In genomic region chr22:41285820-41286638, GRCh38 we compare ENCODE assay signal across 1 cellular context.
TF ChIP-seq lines count a peak whose summit lies in the region.

RANGAP1 (minus strand) TSS chr22:41286187; CDS start chr22:41281044, 5,143 bp downstream.

TF ChIP-seq in HepG2, 621 proteins besides CTCF, POLR2A, EP300 and RAD21 (continued from another document and continues in another):
- TF ChIP-seq ZBTB25 (CRISPR knock-in tag; IDR thresholded peaks at IDR 0.05) (no peak; the same call in 1 of the 2 replicates), NR2F6 (IDR thresholded peaks at IDR 0.05) (no peak), NR2F6 (CRISPR knock-in tag; IDR thresholded peaks at IDR 0.05) (no peak), GPN1 (CRISPR knock-in tag; IDR thresholded peaks at IDR 0.05; ENCODE audit: borderline replicate concordance) (no peak), ZNF296 (CRISPR knock-in tag; conservative IDR thresholded peaks at IDR 0.05) (no peak), GZF1 (CRISPR knock-in tag; IDR thresholded peaks at IDR 0.05) (no peak), CHCHD3 (CRISPR knock-in tag; IDR thresholded peaks at IDR 0.05) (no peak), FOSL2 (CRISPR knock-in tag; IDR thresholded peaks at IDR 0.05) (peak; percentile 9), ARID4A (CRISPR knock-in tag; IDR thresholded peaks at IDR 0.05; ENCODE audit: borderline replicate concordance) (peak; percentile 98), ZNF737 (CRISPR knock-in tag; IDR thresholded peaks at IDR 0.05; ENCODE audit: borderline replicate concordance) (no peak), ZFX (CRISPR knock-in tag; IDR thresholded peaks at IDR 0.05; ENCODE audit: low read depth) (peak; percentile 46), ZNF580 (CRISPR knock-in tag; IDR thresholded peaks at IDR 0.05; ENCODE audit: borderline replicate concordance, low read depth) (peak; percentile 60; the same call in 1 of the 2 replicates), ATF5 (CRISPR knock-in tag; IDR thresholded peaks at IDR 0.05; ENCODE audit: low read depth) (no peak), HOXD1 (CRISPR knock-in tag; IDR thresholded peaks at IDR 0.05) (peak; percentile 74), DBP (CRISPR knock-in tag; IDR thresholded peaks at IDR 0.05; ENCODE audit: not compliant biosample characterization) (peak; percentile 68), SIX4 (CRISPR knock-in tag; IDR thresholded peaks at IDR 0.05) (no peak), GLMP (CRISPR knock-in tag; IDR thresholded peaks at IDR 0.05; ENCODE audit: borderline replicate concordance) (no peak), CAMTA2 (CRISPR knock-in tag; IDR thresholded peaks at IDR 0.05; ENCODE audit: borderline replicate concordance) (no peak), GTF3A (CRISPR knock-in tag; conservative IDR thresholded peaks at IDR 0.05) (no peak), ZSCAN5A (CRISPR knock-in tag; IDR thresholded peaks at IDR 0.05; ENCODE audit: borderline replicate concordance) (no peak), UBTF (CRISPR knock-in tag; IDR thresholded peaks at IDR 0.05) (peak; percentile 54), ATAD3A (CRISPR knock-in tag; IDR thresholded peaks at IDR 0.05) (no peak), ZBTB2 (CRISPR knock-in tag; IDR thresholded peaks at IDR 0.05; ENCODE audit: low read depth) (peak; percentile 48; the same call in 1 of the 2 replicates), ELF3 (CRISPR knock-in tag; IDR thresholded peaks at IDR 0.05) (no peak; the same call in 1 of the 2 replicates), HOXA7 (CRISPR knock-in tag; IDR thresholded peaks at IDR 0.05) (no peak), MATR3 (CRISPR knock-in tag; IDR thresholded peaks at IDR 0.05) (no peak), ZNF460 (CRISPR knock-in tag; IDR thresholded peaks at IDR 0.05; ENCODE audit: borderline replicate concordance) (no peak), ZNF501 (CRISPR knock-in tag; IDR thresholded peaks at IDR 0.05) (peak; percentile 84), ZNF207 (IDR thresholded peaks at IDR 0.05; ENCODE audit: borderline replicate concordance) (no peak), MYNN (CRISPR knock-in tag; IDR thresholded peaks at IDR 0.05; ENCODE audit: low read depth) (no peak), ATF7 (IDR thresholded peaks at IDR 0.05) (no peak), ATF7 (CRISPR knock-in tag; IDR thresholded peaks at IDR 0.05) (no peak), FOXA3 (CRISPR knock-in tag; IDR thresholded peaks at IDR 0.05) (no peak), SYNCRIP (IDR thresholded peaks at IDR 0.05; ENCODE audit: insufficient read depth, low read depth, low read length) (no peak), ATM (IDR thresholded peaks at IDR 0.05; ENCODE audit: borderline replicate concordance) (no peak), SMARCE1 (IDR thresholded peaks at IDR 0.05; ENCODE audit: borderline replicate concordance) (no peak), STAT5B (CRISPR knock-in tag; IDR thresholded peaks at IDR 0.05) (no peak), YY1 (IDR thresholded peaks at IDR 0.05; ENCODE audit: insufficient read depth, insufficient replicate concordance, low read depth, low read length) (peak; percentile 88), DNMT3B (CRISPR knock-in tag; conservative IDR thresholded peaks at IDR 0.05) (no peak), PBX2 (CRISPR knock-in tag; IDR thresholded peaks at IDR 0.05) (no peak), POGZ (CRISPR knock-in tag; IDR thresholded peaks at IDR 0.05) (peak; percentile 53; the same call in 1 of the 2 replicates), ZSCAN9 (CRISPR knock-in tag; IDR thresholded peaks at IDR 0.05; ENCODE audit: borderline replicate concordance) (no peak), MIER2 (CRISPR knock-in tag; IDR thresholded peaks at IDR 0.05) (no peak), HNF4G (IDR thresholded peaks at IDR 0.05; ENCODE audit: borderline replicate concordance, low read depth, low read length) (no peak; the same call in 1 of the 2 replicates), HNF4G (CRISPR knock-in tag; IDR thresholded peaks at IDR 0.05; ENCODE audit: borderline replicate concordance, low read depth) (no peak), REST (IDR thresholded peaks at IDR 0.05; ENCODE audit: borderline replicate concordance in 1 of 2, low read depth in 1 of 2, low read length in 2 of 2) (no peak), ZNF333 (CRISPR knock-in tag; IDR thresholded peaks at IDR 0.05; ENCODE audit: borderline replicate concordance) (no peak)
